ENCODE assay signal across 16 cellular contexts in the genomic region with DNA sequence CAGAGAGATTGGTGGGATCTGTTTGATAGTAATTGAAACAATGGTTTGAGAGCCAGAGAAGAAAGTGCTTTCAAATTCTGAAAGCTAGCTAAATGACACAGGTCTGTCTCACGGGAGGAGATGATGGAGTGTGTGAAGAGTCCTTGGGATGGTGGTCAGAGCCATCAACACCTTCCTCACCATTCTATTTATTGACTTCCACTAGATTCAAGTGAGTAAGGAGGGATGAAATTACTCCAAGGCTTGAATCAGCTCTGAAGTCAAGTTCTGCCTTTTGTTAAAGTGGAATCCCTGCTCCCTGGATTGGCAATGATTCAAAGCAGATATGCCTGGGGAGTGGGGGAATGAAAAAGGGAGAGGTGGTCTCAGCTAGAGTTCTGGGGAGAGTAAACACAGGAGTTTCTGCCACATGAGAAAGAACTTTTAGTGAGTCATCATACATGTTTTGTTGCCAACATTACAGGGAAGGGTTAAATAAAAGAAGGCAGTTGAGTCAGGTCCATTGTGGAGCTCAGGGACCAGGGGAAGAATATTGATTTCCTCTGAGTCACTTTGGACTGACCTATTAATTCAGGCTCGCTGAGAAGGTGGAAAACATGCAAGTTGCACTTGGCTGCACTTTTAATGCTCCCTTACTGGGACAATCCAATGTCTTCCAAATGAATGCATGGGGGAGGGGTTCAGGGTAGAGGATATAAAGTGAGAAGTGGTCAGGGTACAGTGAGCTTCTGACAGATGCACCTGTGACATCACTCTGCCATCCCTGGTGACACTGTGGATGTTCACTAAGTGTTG.
DNase-seq lines count a peak whose midpoint lies in the region; ATAC-seq and TF ChIP-seq lines count a peak whose summit lies in the region.
"Had no signal": no experiment of that assay in that cellular context is flagged by ENCODE, and none has a peak within 500 bp of the region (broad histone marks: within the 10 kb centered on the region; RNA-seq: fewer than 3 reads in every experiment).

No MANE protein-coding gene starts in this region.

- H3K27ac Mint-ChIP-seq in GM23338: no peak overlapping the region
- no peak overlapping the region for H3K27ac Mint-ChIP-seq in T-cell
- H3K27ac Mint-ChIP-seq in CD14-positive monocyte: no peak overlapping the region
- H3K27ac Mint-ChIP-seq in glutamatergic neuron (ENCODE audit: unreplicated experiment): no peak overlapping the region

- no peaks in the 10 kb centered on the region for H3K27me3 ChIP-seq in GM23338 (ENCODE audit: insufficient read depth)

- no peaks in the 10 kb centered on the region for H4K20me1 ChIP-seq in GM23338 (replicated peaks; ENCODE audit: insufficient read depth)

- no peak for DNase-seq in GM23338 (ENCODE audit: low spot score)
- DNase-seq in astrocyte of the hippocampus (ENCODE audit: low read depth, low spot score): peak; percentile 47
- peak; percentile 71 for DNase-seq in left kidney (ENCODE audit: low read depth, low spot score)
- DNase-seq in T-cell: no peak
- DNase-seq in DMS53 (lab: John Stamatoyannopoulos, UW): no peak
- no peak for DNase-seq in CD14-positive monocyte (ENCODE audit: low spot score)
- no peak for DNase-seq in glutamatergic neuron
- DNase-seq: EL, NCI-H1105 treated with DMSO at 0.1 percent for 48 hours, NCI-H1694 treated with DMSO at 0.1 percent for 48 hours, NCI-H2107, NCI-H446, NCI-H774, RPMI8226, SIG-M5 had no signal

- H3K4me1 Mint-ChIP-seq in GM23338: peaks cover 18% of the 10 kb centered on the region
- H3K4me1 Mint-ChIP-seq in T-cell: no peaks in the 10 kb centered on the region
- no peaks in the 10 kb centered on the region for H3K4me1 Mint-ChIP-seq in CD14-positive monocyte
- peaks cover 7% of the 10 kb centered on the region for H3K4me1 Mint-ChIP-seq in glutamatergic neuron (ENCODE audit: low read depth, unreplicated experiment)

- H2AFZ ChIP-seq in GM23338: peak overlapping the region; percentile 66; the same call in 1 of the 2 replicates

- H3K4me3 Mint-ChIP-seq in GM23338 (no peak overlapping the region), T-cell (no peak overlapping the region), CD14-positive monocyte (no peak overlapping the region), glutamatergic neuron (ENCODE audit: unreplicated experiment) (no peak overlapping the region)

- peaks cover 7% of the 10 kb centered on the region; the same call in 1 of the 2 replicates for H3K4me1 ChIP-seq in GM23338 (ENCODE audit: insufficient read depth)
- H3K4me1 ChIP-seq: HAP-1 had no signal

- H3K79me2 ChIP-seq in GM23338 (replicated peaks; ENCODE audit: insufficient read depth): no peaks in the 10 kb centered on the region

- H3F3A ChIP-seq in GM23338 (replicated peaks; ENCODE audit: low read depth): no peaks in the 10 kb centered on the region

- intact Hi-C loops in CD14-positive monocyte (cut with micrococcal nuclease): no loop called here

- H3K4me2 ChIP-seq in GM23338: no peak overlapping the region

- H3K4me3 ChIP-seq in GM23338: no peak overlapping the region
- H3K4me3 ChIP-seq: HAP-1 had no signal

- CTCF ChIA-PET in T-cell (lab: Charles Lee): no interaction called here

- POLR2A ChIA-PET in T-cell (lab: Charles Lee): no interaction called here

- H3K36me3 Mint-ChIP-seq in GM23338 (ENCODE audit: low read depth) (no peaks in the 10 kb centered on the region), T-cell (no peaks in the 10 kb centered on the region), CD14-positive monocyte (no peaks in the 10 kb centered on the region), glutamatergic neuron (ENCODE audit: unreplicated experiment) (no peaks in the 10 kb centered on the region)

- H3K36me3 ChIP-seq in GM23338 (ENCODE audit: insufficient read depth): no peaks in the 10 kb centered on the region; the same call in 1 of the 2 replicates
- H3K36me3 ChIP-seq: HAP-1 had no signal

- peaks cover 6% of the 10 kb centered on the region for H3K27me3 Mint-ChIP-seq in GM23338 (ENCODE audit: insufficient read depth, low read depth, poor library complexity)
- H3K27me3 Mint-ChIP-seq in T-cell: no peaks in the 10 kb centered on the region
- H3K27me3 Mint-ChIP-seq in CD14-positive monocyte (ENCODE audit: low read depth in 3 of 3): peaks cover 2 to 5% (median 2%) of the 10 kb centered on the region in 3 donors
- no peaks in the 10 kb centered on the region for H3K27me3 Mint-ChIP-seq in glutamatergic neuron (ENCODE audit: unreplicated experiment)

- TF ChIP-seq CTCF in GM23338 (conservative IDR thresholded peaks at IDR 0.05; ENCODE audit: low read depth in 2 of 2) (no peak), CD14-positive monocyte (IDR thresholded peaks at IDR 0.05) (no peak), glutamatergic neuron (IDR thresholded peaks at IDR 0.05; ENCODE audit: partially characterized antibody, unreplicated experiment) (no peak)

- ATAC-seq in GM23338: no peak
- no peak for ATAC-seq in T-cell (replicated peaks in 1 of 4)

- H3K27ac ChIP-seq in GM23338 (ENCODE audit: low read depth): no peak overlapping the region

- H3K9me2 ChIP-seq in GM23338 (ENCODE audit: insufficient read depth): peaks cover 17% of the 10 kb centered on the region

- H3K9me3 Mint-ChIP-seq in GM23338 (no peaks in the 10 kb centered on the region; the same call in 2 of the 3 replicates), T-cell (peaks cover 0 to 10% (median 0%) of the 10 kb centered on the region in 3 donors), CD14-positive monocyte (peaks cover 0 to 2% (median 0%) of the 10 kb centered on the region in 7 donors), glutamatergic neuron (ENCODE audit: unreplicated experiment) (no peaks in the 10 kb centered on the region)

TF ChIP-seq in GM23338, 12 proteins besides CTCF, POLR2A, EP300 and RAD21 (continues in another document):
- TF ChIP-seq, protein P1, sequence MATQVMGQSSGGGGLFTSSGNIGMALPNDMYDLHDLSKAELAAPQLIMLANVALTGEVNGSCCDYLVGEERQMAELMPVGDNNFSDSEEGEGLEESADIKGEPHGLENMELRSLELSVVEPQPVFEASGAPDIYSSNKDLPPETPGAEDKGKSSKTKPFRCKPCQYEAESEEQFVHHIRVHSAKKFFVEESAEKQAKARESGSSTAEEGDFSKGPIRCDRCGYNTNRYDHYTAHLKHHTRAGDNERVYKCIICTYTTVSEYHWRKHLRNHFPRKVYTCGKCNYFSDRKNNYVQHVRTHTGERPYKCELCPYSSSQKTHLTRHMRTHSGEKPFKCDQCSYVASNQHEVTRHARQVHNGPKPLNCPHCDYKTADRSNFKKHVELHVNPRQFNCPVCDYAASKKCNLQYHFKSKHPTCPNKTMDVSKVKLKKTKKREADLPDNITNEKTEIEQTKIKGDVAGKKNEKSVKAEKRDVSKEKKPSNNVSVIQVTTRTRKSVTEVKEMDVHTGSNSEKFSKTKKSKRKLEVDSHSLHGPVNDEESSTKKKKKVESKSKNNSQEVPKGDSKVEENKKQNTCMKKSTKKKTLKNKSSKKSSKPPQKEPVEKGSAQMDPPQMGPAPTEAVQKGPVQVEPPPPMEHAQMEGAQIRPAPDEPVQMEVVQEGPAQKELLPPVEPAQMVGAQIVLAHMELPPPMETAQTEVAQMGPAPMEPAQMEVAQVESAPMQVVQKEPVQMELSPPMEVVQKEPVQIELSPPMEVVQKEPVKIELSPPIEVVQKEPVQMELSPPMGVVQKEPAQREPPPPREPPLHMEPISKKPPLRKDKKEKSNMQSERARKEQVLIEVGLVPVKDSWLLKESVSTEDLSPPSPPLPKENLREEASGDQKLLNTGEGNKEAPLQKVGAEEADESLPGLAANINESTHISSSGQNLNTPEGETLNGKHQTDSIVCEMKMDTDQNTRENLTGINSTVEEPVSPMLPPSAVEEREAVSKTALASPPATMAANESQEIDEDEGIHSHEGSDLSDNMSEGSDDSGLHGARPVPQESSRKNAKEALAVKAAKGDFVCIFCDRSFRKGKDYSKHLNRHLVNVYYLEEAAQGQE (IDR thresholded peaks at IDR 0.05; ENCODE audit: unreplicated experiment): no peak
- no peak for TF ChIP-seq CREB1 (CRISPR knock-in tag; IDR thresholded peaks at IDR 0.05; ENCODE audit: low read depth)
- TF ChIP-seq, protein P2, sequence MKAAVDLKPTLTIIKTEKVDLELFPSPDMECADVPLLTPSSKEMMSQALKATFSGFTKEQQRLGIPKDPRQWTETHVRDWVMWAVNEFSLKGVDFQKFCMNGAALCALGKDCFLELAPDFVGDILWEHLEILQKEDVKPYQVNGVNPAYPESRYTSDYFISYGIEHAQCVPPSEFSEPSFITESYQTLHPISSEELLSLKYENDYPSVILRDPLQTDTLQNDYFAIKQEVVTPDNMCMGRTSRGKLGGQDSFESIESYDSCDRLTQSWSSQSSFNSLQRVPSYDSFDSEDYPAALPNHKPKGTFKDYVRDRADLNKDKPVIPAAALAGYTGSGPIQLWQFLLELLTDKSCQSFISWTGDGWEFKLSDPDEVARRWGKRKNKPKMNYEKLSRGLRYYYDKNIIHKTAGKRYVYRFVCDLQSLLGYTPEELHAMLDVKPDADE (IDR thresholded peaks at IDR 0.05): no peak
- no peak for TF ChIP-seq ZNF114 (CRISPR knock-in tag; IDR thresholded peaks at IDR 0.05)
- no peak for TF ChIP-seq JUNB (IDR thresholded peaks at IDR 0.05; ENCODE audit: unreplicated experiment)
- no peak for TF ChIP-seq NANOG (IDR thresholded peaks at IDR 0.05; ENCODE audit: borderline replicate concordance)
- TF ChIP-seq EZH2 (IDR thresholded peaks at IDR 0.05; ENCODE audit: low read depth, unreplicated experiment): no peak
- no peak for TF ChIP-seq STAT1 (IDR thresholded peaks at IDR 0.05; ENCODE audit: unreplicated experiment)

Comparison
In these comparisons a context has a peak if more than half of its experiments do, and no peak if none do; other contexts are left out.
1. DNase-seq: peak in astrocyte of the hippocampus (single experiment) and left kidney (single experiment); none in GM23338 (single experiment), T-cell (0 of 34), DMS53 (single experiment), CD14-positive monocyte (single experiment) and glutamatergic neuron (single experiment).